11 cellular contexts compared by ENCODE assay signal in the genomic region with DNA sequence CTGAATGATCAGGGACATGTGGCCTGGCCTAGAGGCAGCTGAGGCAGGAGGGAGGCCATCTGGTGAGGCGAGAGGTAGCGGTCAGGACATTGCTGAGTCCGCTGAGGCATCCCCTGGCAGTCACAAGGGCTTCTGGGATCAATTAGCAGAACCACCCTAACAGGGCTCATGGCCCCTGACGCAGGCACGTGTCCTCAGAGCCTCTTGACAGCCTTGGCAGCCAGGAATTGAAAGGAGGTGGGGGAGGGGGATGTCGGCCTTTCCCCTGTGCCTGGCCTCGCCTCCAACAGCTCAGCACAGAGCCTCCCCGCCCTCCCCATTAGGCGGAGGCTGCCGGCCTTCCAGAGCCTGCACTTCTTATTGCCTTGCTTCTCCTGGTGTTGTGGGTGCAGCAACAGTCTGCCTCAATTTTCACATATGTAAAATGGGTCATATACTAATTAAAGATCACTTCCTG. TPM values are rescaled to one million over a fixed set of nuclear protein-coding genes. Genes with fewer than 3 reads are reported as not detected.
DNase-seq lines count a peak whose midpoint lies in the region; ATAC-seq and TF ChIP-seq lines count a peak whose summit lies in the region.
"Had no signal": no experiment of that assay in that cellular context is flagged by ENCODE, and none has a peak within 500 bp of the region (broad histone marks: within the 10 kb centered on the region; RNA-seq: fewer than 3 reads in every experiment).

No MANE protein-coding gene starts in this region.

- TF ChIP-seq CTCF in AG09319 (IDR thresholded peaks at IDR 0.05; ENCODE audit: low read depth, low read length) (no peak), brain (conservative IDR thresholded peaks at IDR 0.05) (no peak), liver (IDR thresholded peaks at IDR 0.05; ENCODE audit: low read depth, low read length, missing input control) (no peak), A673 (conservative IDR thresholded peaks at IDR 0.05; ENCODE audit: low read depth, low read length) (no peak)

- WGBS in liver = 51% methylated on average over 10 of the region's 10 CpGs

- intact Hi-C loops in A673 (cut with micrococcal nuclease; ENCODE audit: unreplicated experiment) = no loop called here

- peak overlapping the region; percentile 3 to 91 (median 68) for H3K27ac Mint-ChIP-seq in brain
- H3K27ac Mint-ChIP-seq: B cell had no signal

- POLR2A ChIA-PET in A673 (lab: Charles Lee; ENCODE audit: low non-redundant PET) = interaction anchor here (0.7 kb wide), 1 partner anchor 109 kb away, joined by 8 read pairs; no protein-coding TSS in a partner anchor

- H3K4me3 ChIP-seq in liver (ENCODE audit: low read depth in 1 of 3, low read length in 3 of 3) (no peak overlapping the region), A673 (ENCODE audit: low read depth, low read length, poor library complexity, severe bottlenecking) (no peak overlapping the region)

- H3K4me3 Mint-ChIP-seq in brain = peak overlapping the region in 1 of 5 experiments; percentile 20
- H3K4me3 Mint-ChIP-seq: B cell had no signal

- H3K27me3 Mint-ChIP-seq in brain = peaks cover 9% of the 10 kb centered on the region

- CTCF ChIA-PET in A673 (lab: Charles Lee) = interaction anchor here (0.6 to 1.0 kb wide), 2 partner anchors 31 to 46 kb away, joined by 3 to 6 read pairs; no protein-coding TSS in a partner anchor

- peaks cover 0 to 17% (median 8%) of the 10 kb centered on the region in 5 experiments for H3K9me3 Mint-ChIP-seq in brain

- H3K4me1 Mint-ChIP-seq in brain = peaks cover 81% of the 10 kb centered on the region

- DNase-seq in AG09319 (ENCODE audit: extremely low read depth, low read depth) (peak; percentile 75), NCI-H1694 treated with DMSO at 0.1 percent for 48 hours (lab: John Stamatoyannopoulos, UW) (peak; percentile 50), A673 (ENCODE audit: low spot score) (no peak)
- DNase-seq: head of caudate nucleus, NCI-H1048 had no signal

- H3K27me3 ChIP-seq in liver (ENCODE audit: control insufficient read depth in 4 of 4, insufficient read depth in 4 of 4, low read length in 3 of 4) = no peaks in the 10 kb centered on the region
- no peaks in the 10 kb centered on the region for H3K27me3 ChIP-seq in A673 (replicated peaks; ENCODE audit: insufficient read depth, low read depth, low read length, poor library complexity)

- H3K4me1 ChIP-seq in liver (ENCODE audit: control insufficient read depth in 4 of 4, insufficient read depth in 4 of 4, low read length in 3 of 4) = no peaks in the 10 kb centered on the region
- H3K4me1 ChIP-seq in A673 (ENCODE audit: insufficient read depth, low read length, poor library complexity, severe bottlenecking) = peaks cover 14% of the 10 kb centered on the region

- H3K9me3 ChIP-seq in liver (ENCODE audit: control insufficient read depth in 4 of 4, low read length in 3 of 4) (no peaks in the 10 kb centered on the region), A673 (ENCODE audit: low read depth, low read length, poor library complexity, severe bottlenecking) (no peaks in the 10 kb centered on the region)

- no peaks in the 10 kb centered on the region for H3K36me3 Mint-ChIP-seq in brain

- no peak for TF ChIP-seq RAD21 in liver (IDR thresholded peaks at IDR 0.05)

- H3K36me3 ChIP-seq in liver (ENCODE audit: control insufficient read depth in 4 of 4, insufficient read depth in 3 of 4, low read depth in 1 of 4, low read length in 3 of 4) (no peaks in the 10 kb centered on the region), A673 (ENCODE audit: insufficient read depth, low read length, poor library complexity, severe bottlenecking) (no peaks in the 10 kb centered on the region)

- H3K27ac ChIP-seq in liver (ENCODE audit: low read depth in 1 of 2, low read length in 2 of 2) = peak overlapping the region in 1 of 2 donors; percentile 12
- no peak overlapping the region for H3K27ac ChIP-seq in A673 (ENCODE audit: low read depth, low read length, poor library complexity, severe bottlenecking)

- BruUV-seq in A673 (replicated peaks; lab: Mats Ljungman, UMichigan) = no TSS peak

- no peak for ATAC-seq in GM21367 (IDR thresholded peaks at IDR 0.05; ENCODE audit: unreplicated experiment)
- ATAC-seq in HG03196 (IDR thresholded peaks at IDR 0.05; ENCODE audit: unreplicated experiment) = no peak
- ATAC-seq in GM19467 (IDR thresholded peaks at IDR 0.05; ENCODE audit: unreplicated experiment) = no peak

- H3K9ac ChIP-seq in liver (ENCODE audit: low read depth in 1 of 2, low read length in 2 of 2) = no peak overlapping the region

TF ChIP-seq in liver, 16 proteins besides CTCF, POLR2A, EP300 and RAD21:
- no peak for TF ChIP-seq EGR1 (IDR thresholded peaks at IDR 0.05; ENCODE audit: low read depth in 2 of 2)
- peak; percentile 16 for TF ChIP-seq SP1 (IDR thresholded peaks at IDR 0.05)
- no peak for TF ChIP-seq GABPA (IDR thresholded peaks at IDR 0.05 in 1 of 2, conservative IDR thresholded peaks at IDR 0.05 in 1 of 2)
- no peak for TF ChIP-seq ZBTB33 (IDR thresholded peaks at IDR 0.05)
- no peak for TF ChIP-seq RXRA (IDR thresholded peaks at IDR 0.05)
- TF ChIP-seq, protein P1, sequence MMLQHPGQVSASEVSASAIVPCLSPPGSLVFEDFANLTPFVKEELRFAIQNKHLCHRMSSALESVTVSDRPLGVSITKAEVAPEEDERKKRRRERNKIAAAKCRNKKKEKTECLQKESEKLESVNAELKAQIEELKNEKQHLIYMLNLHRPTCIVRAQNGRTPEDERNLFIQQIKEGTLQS (IDR thresholded peaks at IDR 0.05) = no peak
- no peak for TF ChIP-seq HNF4A (conservative IDR thresholded peaks at IDR 0.05)
- TF ChIP-seq REST (IDR thresholded peaks at IDR 0.05) = no peak
- no peak for TF ChIP-seq HNF4G (IDR thresholded peaks at IDR 0.05)
- peak; percentile 52 for TF ChIP-seq NR2F2 (IDR thresholded peaks at IDR 0.05)
- no peak for TF ChIP-seq FOXA2 (IDR thresholded peaks at IDR 0.05)

RNA-seq across cellular contexts. Expression of gene NFAM1, which starts 55.5 kb away (rescaled TPM):
- polyA plus RNA-seq in brain (ENCODE audit: insufficient read depth, low read depth, low replicate concordance) (1.4 TPM), liver (1 to 10 TPM in 1 of 2 donors, under 1 TPM in 1; 0.36 to 1.7 TPM)
- total RNA-seq in liver (1 to 10 TPM; 3.5 to 3.8 TPM), A673 (2021) (2.4 and 3.8 TPM in 2 replicates)
